8 cellular contexts compared by ENCODE assay signal in genomic region chr1:108561145-108561458, GRCh38. TPM values are rescaled to one million over a fixed set of nuclear protein-coding genes. Genes with fewer than 3 reads are reported as not detected.
DNase-seq lines count a peak whose midpoint lies in the region; ATAC-seq and TF ChIP-seq lines count a peak whose summit lies in the region.

No MANE protein-coding gene starts in this region.

- no peak for TF ChIP-seq CTCF in WTC11 (IDR thresholded peaks at IDR 0.05)
- TF ChIP-seq CTCF in thoracic aorta (IDR thresholded peaks at IDR 0.05) = peak; percentile 3

- no peaks in the 10 kb centered on the region for H3K9me3 Mint-ChIP-seq in activated T-cell treated with anti-CD3 and anti-CD28 coated beads, Interleukin-2, amount 50 U/mL, for 24 hours
- H3K9me3 Mint-ChIP-seq in WTC11 = no peaks in the 10 kb centered on the region

- H3K36me3 ChIP-seq in thoracic aorta = no peaks in the 10 kb centered on the region

- H3K4me3 ChIP-seq in iPS-18c (ENCODE audit: insufficient read depth, low read depth, low read length) = peak overlapping the region; percentile 79; the same call in 1 of the 2 replicates
- peak overlapping the region; percentile 92 for H3K4me3 ChIP-seq in thoracic aorta

- CTCF ChIA-PET in WTC11 (lab: Charles Lee) = interaction anchor here (0.6 to 3.9 kb wide), 22 partner anchors 9 to 361 kb away, joined by 3 to 37 read pairs (median 7); partner anchors contain the start of genes HENMT1, PRPF38B and SLC25A24

- H3K4me1 Mint-ChIP-seq in activated T-cell treated with anti-CD3 and anti-CD28 coated beads, Interleukin-2, amount 50 U/mL, for 24 hours (ENCODE audit: low read depth) = peaks cover 44% of the 10 kb centered on the region
- H3K4me1 Mint-ChIP-seq in WTC11 = peaks cover 33% of the 10 kb centered on the region

- peaks cover 16 to 22% of the 10 kb centered on the region in 2 donors for H3K4me1 ChIP-seq in thoracic aorta (ENCODE audit: control insufficient read depth in 1 of 2, low read depth in 2 of 2)

- H3K27me3 ChIP-seq in thoracic aorta (replicated peaks; ENCODE audit: insufficient read depth) = no peaks in the 10 kb centered on the region

- no peak overlapping the region for H3K27ac Mint-ChIP-seq in activated T-cell treated with anti-CD3 and anti-CD28 coated beads, Interleukin-2, amount 50 U/mL, for 24 hours
- peak overlapping the region; percentile 91 for H3K27ac Mint-ChIP-seq in WTC11

- H3K27me3 Mint-ChIP-seq in activated T-cell treated with anti-CD3 and anti-CD28 coated beads, Interleukin-2, amount 50 U/mL, for 24 hours = no peaks in the 10 kb centered on the region
- no peaks in the 10 kb centered on the region; the same call in 1 of the 2 replicates for H3K27me3 Mint-ChIP-seq in WTC11 (ENCODE audit: low read depth)

- H3K9me3 ChIP-seq in iPS-18c (ENCODE audit: control insufficient read depth, insufficient read depth, low read length) = no peaks in the 10 kb centered on the region
- H3K9me3 ChIP-seq in thoracic aorta = no peaks in the 10 kb centered on the region

- peak overlapping the region; percentile 36 to 54 for H3K27ac ChIP-seq in thoracic aorta

- peak overlapping the region; percentile 90 for H3K4me3 Mint-ChIP-seq in activated T-cell treated with anti-CD3 and anti-CD28 coated beads, Interleukin-2, amount 50 U/mL, for 24 hours
- H3K4me3 Mint-ChIP-seq in WTC11 = peak overlapping the region; percentile 94

- POLR2A ChIA-PET in WTC11 (lab: Charles Lee) = interaction anchor here (0.6 kb wide), 1 partner anchor 134 kb away, joined by 5 read pairs; no protein-coding TSS in a partner anchor

- DNase-seq in activated T-cell treated with anti-CD3 and anti-CD28 coated beads, Interleukin-2, amount 50 U/mL, for 24 hours = no peak
- DNase-seq in activated T-cell treated with anti-CD3 and anti-CD28 coated beads, Interleukin-2, amount 50 U/mL, for 48 hours = no peak
- DNase-seq in WTC11 (ENCODE audit: low spot score) (no peak), thoracic aorta (ENCODE audit: low spot score) (no peak), NCI-H2227 (lab: John Stamatoyannopoulos, UW; ENCODE audit: unreplicated experiment) (no peak)
- DNase-seq in activated effector memory CD4-positive, alpha-beta T cell treated with anti-CD3 and anti-CD28 coated beads, Interleukin-2, amount 50 U/mL, for 16 hours = no peak

- no peak for ATAC-seq in WTC11
- no peak for ATAC-seq in thoracic aorta (ENCODE audit: insufficient number of reproducible peaks, low FRiP score, low read depth)
- no peak for ATAC-seq in GM21619 (IDR thresholded peaks at IDR 0.05; ENCODE audit: unreplicated experiment)

- peaks cover 1% of the 10 kb centered on the region for H3K36me3 Mint-ChIP-seq in activated T-cell treated with anti-CD3 and anti-CD28 coated beads, Interleukin-2, amount 50 U/mL, for 24 hours (ENCODE audit: low read depth)
- H3K36me3 Mint-ChIP-seq in WTC11 = no peaks in the 10 kb centered on the region

TF ChIP-seq in WTC11, 78 proteins besides CTCF, POLR2A, EP300 and RAD21:
- TF ChIP-seq PREB (CRISPR knock-in tag; IDR thresholded peaks at IDR 0.05; ENCODE audit: borderline replicate concordance) = no peak
- no peak for TF ChIP-seq JUN (CRISPR knock-in tag; IDR thresholded peaks at IDR 0.05)
- no peak for TF ChIP-seq USF1 (CRISPR knock-in tag; IDR thresholded peaks at IDR 0.05)
- TF ChIP-seq, protein P1, sequence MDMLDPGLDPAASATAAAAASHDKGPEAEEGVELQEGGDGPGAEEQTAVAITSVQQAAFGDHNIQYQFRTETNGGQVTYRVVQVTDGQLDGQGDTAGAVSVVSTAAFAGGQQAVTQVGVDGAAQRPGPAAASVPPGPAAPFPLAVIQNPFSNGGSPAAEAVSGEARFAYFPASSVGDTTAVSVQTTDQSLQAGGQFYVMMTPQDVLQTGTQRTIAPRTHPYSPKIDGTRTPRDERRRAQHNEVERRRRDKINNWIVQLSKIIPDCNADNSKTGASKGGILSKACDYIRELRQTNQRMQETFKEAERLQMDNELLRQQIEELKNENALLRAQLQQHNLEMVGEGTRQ (CRISPR knock-in tag; IDR thresholded peaks at IDR 0.05) = no peak
- TF ChIP-seq ETV6 (CRISPR knock-in tag; IDR thresholded peaks at IDR 0.05) = no peak
- TF ChIP-seq NR3C1 (CRISPR knock-in tag; conservative IDR thresholded peaks at IDR 0.05; ENCODE audit: low read depth) = no peak

RNA-seq across cellular contexts. Expression of gene EEIG2, which starts 1.2 kb away (rescaled TPM):
- total RNA-seq in WTC11 (2021) (43.1 to 65.7 TPM (median 45.0 TPM) in 3 replicates), thoracic aorta (10 to 100 TPM; 13.5 to 15.0 TPM)
